1 cellular context compared by ENCODE assay signal in the genomic region with DNA sequence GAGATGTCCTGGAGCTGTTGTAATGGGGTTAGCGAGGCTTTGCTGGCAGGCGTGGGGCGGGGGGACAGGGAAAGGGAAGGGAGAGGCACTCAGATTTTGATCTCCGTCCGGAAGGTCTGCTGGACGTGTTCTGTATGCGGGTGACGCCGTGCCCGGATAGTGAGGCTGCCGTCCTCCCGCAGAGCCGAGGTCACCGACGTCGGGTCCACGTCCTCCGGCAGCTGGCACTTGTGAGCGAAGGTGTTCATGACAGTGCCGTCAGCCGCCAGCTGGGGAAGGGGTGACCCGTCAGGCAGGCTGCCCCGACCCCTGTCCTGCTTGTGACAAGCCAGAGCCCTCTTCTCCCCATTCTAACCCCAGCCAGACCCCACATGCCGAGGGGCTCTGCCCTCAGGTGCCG.
TF ChIP-seq lines count a peak whose summit lies in the region.

No MANE protein-coding gene starts in this region.

TF ChIP-seq in HepG2, 621 proteins besides CTCF, POLR2A, EP300 and RAD21:
- TF ChIP-seq, protein P1, sequence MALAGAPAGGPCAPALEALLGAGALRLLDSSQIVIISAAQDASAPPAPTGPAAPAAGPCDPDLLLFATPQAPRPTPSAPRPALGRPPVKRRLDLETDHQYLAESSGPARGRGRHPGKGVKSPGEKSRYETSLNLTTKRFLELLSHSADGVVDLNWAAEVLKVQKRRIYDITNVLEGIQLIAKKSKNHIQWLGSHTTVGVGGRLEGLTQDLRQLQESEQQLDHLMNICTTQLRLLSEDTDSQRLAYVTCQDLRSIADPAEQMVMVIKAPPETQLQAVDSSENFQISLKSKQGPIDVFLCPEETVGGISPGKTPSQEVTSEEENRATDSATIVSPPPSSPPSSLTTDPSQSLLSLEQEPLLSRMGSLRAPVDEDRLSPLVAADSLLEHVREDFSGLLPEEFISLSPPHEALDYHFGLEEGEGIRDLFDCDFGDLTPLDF (CRISPR knock-in tag; IDR thresholded peaks at IDR 0.05) = no peak
- no peak for TF ChIP-seq ZNF839 (CRISPR knock-in tag; IDR thresholded peaks at IDR 0.05; ENCODE audit: borderline replicate concordance)
- peak; percentile 57; the same call in 1 of the 2 replicates for TF ChIP-seq ZBTB38 (CRISPR knock-in tag; IDR thresholded peaks at IDR 0.05)
- TF ChIP-seq, protein P2, sequence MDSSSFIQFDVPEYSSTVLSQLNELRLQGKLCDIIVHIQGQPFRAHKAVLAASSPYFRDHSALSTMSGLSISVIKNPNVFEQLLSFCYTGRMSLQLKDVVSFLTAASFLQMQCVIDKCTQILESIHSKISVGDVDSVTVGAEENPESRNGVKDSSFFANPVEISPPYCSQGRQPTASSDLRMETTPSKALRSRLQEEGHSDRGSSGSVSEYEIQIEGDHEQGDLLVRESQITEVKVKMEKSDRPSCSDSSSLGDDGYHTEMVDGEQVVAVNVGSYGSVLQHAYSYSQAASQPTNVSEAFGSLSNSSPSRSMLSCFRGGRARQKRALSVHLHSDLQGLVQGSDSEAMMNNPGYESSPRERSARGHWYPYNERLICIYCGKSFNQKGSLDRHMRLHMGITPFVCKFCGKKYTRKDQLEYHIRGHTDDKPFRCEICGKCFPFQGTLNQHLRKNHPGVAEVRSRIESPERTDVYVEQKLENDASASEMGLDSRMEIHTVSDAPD (CRISPR knock-in tag; IDR thresholded peaks at IDR 0.05) = no peak
TF ChIP-seq in HepG2: peak in this region for 1.
